In genomic region chr12:26937863-26938659, GRCh38 we compare ENCODE assay signal across 1 cellular context.
TF ChIP-seq lines count a peak whose summit lies in the region.

Gene FGFR1OP2 (plus strand): TSS chr12:26938470. CDS start chr12:26954159, 15,689 bp downstream.
A gene with protein sequence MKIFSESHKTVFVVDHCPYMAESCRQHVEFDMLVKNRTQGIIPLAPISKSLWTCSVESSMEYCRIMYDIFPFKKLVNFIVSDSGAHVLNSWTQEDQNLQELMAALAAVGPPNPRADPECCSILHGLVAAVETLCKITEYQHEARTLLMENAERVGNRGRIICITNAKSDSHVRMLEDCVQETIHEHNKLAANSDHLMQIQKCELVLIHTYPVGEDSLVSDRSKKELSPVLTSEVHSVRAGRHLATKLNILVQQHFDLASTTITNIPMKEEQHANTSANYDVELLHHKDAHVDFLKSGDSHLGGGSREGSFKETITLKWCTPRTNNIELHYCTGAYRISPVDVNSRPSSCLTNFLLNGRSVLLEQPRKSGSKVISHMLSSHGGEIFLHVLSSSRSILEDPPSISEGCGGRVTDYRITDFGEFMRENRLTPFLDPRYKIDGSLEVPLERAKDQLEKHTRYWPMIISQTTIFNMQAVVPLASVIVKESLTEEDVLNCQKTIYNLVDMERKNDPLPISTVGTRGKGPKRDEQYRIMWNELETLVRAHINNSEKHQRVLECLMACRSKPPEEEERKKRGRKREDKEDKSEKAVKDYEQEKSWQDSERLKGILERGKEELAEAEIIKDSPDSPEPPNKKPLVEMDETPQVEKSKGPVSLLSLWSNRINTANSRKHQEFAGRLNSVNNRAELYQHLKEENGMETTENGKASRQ (minus strand): TSS chr12:26937981. CDS start chr12:26936803, 1,178 bp downstream.

TF ChIP-seq in HepG2, 621 proteins besides CTCF, POLR2A, EP300 and RAD21 (continued from another document and continues in another):
- TF ChIP-seq MYPOP (CRISPR knock-in tag; IDR thresholded peaks at IDR 0.05) (peak; percentile 85; the same call in 1 of the 2 replicates), ZNF263 (CRISPR knock-in tag; IDR thresholded peaks at IDR 0.05) (peak; percentile 32; the same call in 1 of the 2 replicates), SYNCRIP (IDR thresholded peaks at IDR 0.05; ENCODE audit: insufficient read depth, low read depth, low read length) (no peak), HIVEP1 (CRISPR knock-in tag; IDR thresholded peaks at IDR 0.05) (no peak), ADNP (CRISPR knock-in tag; IDR thresholded peaks at IDR 0.05) (no peak), GLI4 (CRISPR knock-in tag; IDR thresholded peaks at IDR 0.05; ENCODE audit: borderline replicate concordance) (no peak; the same call in 1 of the 2 replicates), ZNF746 (CRISPR knock-in tag; IDR thresholded peaks at IDR 0.05) (no peak; the same call in 1 of the 2 replicates), GABPB1 (CRISPR knock-in tag; IDR thresholded peaks at IDR 0.05) (peak; percentile 74), ZBTB21 (CRISPR knock-in tag; IDR thresholded peaks at IDR 0.05) (no peak), ZNF737 (CRISPR knock-in tag; IDR thresholded peaks at IDR 0.05; ENCODE audit: borderline replicate concordance) (no peak), NBN (conservative IDR thresholded peaks at IDR 0.05) (no peak), TEAD3 (CRISPR knock-in tag; optimal IDR thresholded peaks at IDR 0.05; ENCODE audit: borderline replicate concordance) (peak; percentile 54), ZNF670 (CRISPR knock-in tag; IDR thresholded peaks at IDR 0.05; ENCODE audit: borderline replicate concordance) (peak; percentile 83; the same call in 1 of the 2 replicates), TOE1 (CRISPR knock-in tag; IDR thresholded peaks at IDR 0.05) (no peak), NFKB2 (CRISPR knock-in tag; IDR thresholded peaks at IDR 0.05; ENCODE audit: borderline replicate concordance) (peak; percentile 64; the same call in 1 of the 2 replicates), ZNF282 (IDR thresholded peaks at IDR 0.05; ENCODE audit: partially characterized antibody) (no peak), ZNF468 (CRISPR knock-in tag; IDR thresholded peaks at IDR 0.05) (no peak), ZNF781 (CRISPR knock-in tag; IDR thresholded peaks at IDR 0.05; ENCODE audit: borderline replicate concordance, not compliant biosample characterization) (peak; percentile 66), ZBTB8A (CRISPR knock-in tag; IDR thresholded peaks at IDR 0.05; ENCODE audit: borderline replicate concordance, low read depth) (no peak), NFYB (CRISPR knock-in tag; IDR thresholded peaks at IDR 0.05) (peak; percentile 59), TRIM22 (IDR thresholded peaks at IDR 0.05) (no peak), FIP1L1 (IDR thresholded peaks at IDR 0.05; ENCODE audit: borderline replicate concordance, insufficient read depth, low read depth, low read length) (no peak), PAX8 (CRISPR knock-in tag; IDR thresholded peaks at IDR 0.05; ENCODE audit: borderline replicate concordance) (0 out of 2 replicates have a peak, but pooled peaks have one; percentile 49), ZFX (CRISPR knock-in tag; IDR thresholded peaks at IDR 0.05; ENCODE audit: low read depth) (peak; percentile 85), ZFY (CRISPR knock-in tag; IDR thresholded peaks at IDR 0.05) (peak; percentile 83), ZFP82 (CRISPR knock-in tag; IDR thresholded peaks at IDR 0.05; ENCODE audit: borderline replicate concordance) (peak; percentile 45; the same call in 1 of the 2 replicates), ZNF572 (CRISPR knock-in tag; IDR thresholded peaks at IDR 0.05) (no peak), TMF1 (CRISPR knock-in tag; IDR thresholded peaks at IDR 0.05; ENCODE audit: low read depth) (peak; percentile 56; the same call in 1 of the 2 replicates), PHF21A (CRISPR knock-in tag; IDR thresholded peaks at IDR 0.05) (peak; percentile 35; the same call in 1 of the 2 replicates), ARNT2 (CRISPR knock-in tag; IDR thresholded peaks at IDR 0.05; ENCODE audit: low read depth) (peak; percentile 50; the same call in 1 of the 2 replicates), ZNF121 (CRISPR knock-in tag; IDR thresholded peaks at IDR 0.05) (no peak), MAFG (CRISPR knock-in tag; IDR thresholded peaks at IDR 0.05) (no peak), NFE2L2 (IDR thresholded peaks at IDR 0.05; ENCODE audit: low read length) (no peak), DZIP1 (CRISPR knock-in tag; IDR thresholded peaks at IDR 0.05) (0 out of 2 replicates have a peak, but pooled peaks have one; percentile 52), POLR2AphosphoS5 (IDR thresholded peaks at IDR 0.05; ENCODE audit: low read depth, low read length) (peak; percentile 91), ZNF207 (IDR thresholded peaks at IDR 0.05; ENCODE audit: borderline replicate concordance) (no peak), ZNF563 (CRISPR knock-in tag; IDR thresholded peaks at IDR 0.05) (peak; percentile 59; the same call in 1 of the 2 replicates), ZNF543 (CRISPR knock-in tag; IDR thresholded peaks at IDR 0.05) (peak; percentile 63; the same call in 1 of the 2 replicates), PRPF4 (IDR thresholded peaks at IDR 0.05; ENCODE audit: low read depth, low read length, poor library complexity, severe bottlenecking) (no peak), MAZ (IDR thresholded peaks at IDR 0.05; ENCODE audit: borderline replicate concordance, low read depth, low read length) (peak; percentile 40; the same call in 1 of the 2 replicates), MAZ (CRISPR knock-in tag; IDR thresholded peaks at IDR 0.05; ENCODE audit: low read depth) (peak; percentile 74; the same call in 1 of the 2 replicates), ZNF550 (CRISPR knock-in tag; IDR thresholded peaks at IDR 0.05; ENCODE audit: borderline replicate concordance) (no peak), TSC22D2 (CRISPR knock-in tag; IDR thresholded peaks at IDR 0.05; ENCODE audit: borderline replicate concordance) (no peak), NFYC (CRISPR knock-in tag; IDR thresholded peaks at IDR 0.05) (peak; percentile 45; the same call in 1 of the 2 replicates)
- TF ChIP-seq, protein P1, sequence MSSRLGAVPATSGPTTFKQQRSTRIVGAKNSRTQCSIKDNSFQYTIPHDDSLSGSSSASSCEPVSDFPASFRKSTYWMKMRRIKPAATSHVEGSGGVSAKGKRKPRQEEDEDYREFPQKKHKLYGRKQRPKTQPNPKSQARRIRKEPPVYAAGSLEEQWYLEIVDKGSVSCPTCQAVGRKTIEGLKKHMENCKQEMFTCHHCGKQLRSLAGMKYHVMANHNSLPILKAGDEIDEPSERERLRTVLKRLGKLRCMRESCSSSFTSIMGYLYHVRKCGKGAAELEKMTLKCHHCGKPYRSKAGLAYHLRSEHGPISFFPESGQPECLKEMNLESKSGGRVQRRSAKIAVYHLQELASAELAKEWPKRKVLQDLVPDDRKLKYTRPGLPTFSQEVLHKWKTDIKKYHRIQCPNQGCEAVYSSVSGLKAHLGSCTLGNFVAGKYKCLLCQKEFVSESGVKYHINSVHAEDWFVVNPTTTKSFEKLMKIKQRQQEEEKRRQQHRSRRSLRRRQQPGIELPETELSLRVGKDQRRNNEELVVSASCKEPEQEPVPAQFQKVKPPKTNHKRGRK (CRISPR knock-in tag; IDR thresholded peaks at IDR 0.05): no peak
- TF ChIP-seq, protein P2, sequence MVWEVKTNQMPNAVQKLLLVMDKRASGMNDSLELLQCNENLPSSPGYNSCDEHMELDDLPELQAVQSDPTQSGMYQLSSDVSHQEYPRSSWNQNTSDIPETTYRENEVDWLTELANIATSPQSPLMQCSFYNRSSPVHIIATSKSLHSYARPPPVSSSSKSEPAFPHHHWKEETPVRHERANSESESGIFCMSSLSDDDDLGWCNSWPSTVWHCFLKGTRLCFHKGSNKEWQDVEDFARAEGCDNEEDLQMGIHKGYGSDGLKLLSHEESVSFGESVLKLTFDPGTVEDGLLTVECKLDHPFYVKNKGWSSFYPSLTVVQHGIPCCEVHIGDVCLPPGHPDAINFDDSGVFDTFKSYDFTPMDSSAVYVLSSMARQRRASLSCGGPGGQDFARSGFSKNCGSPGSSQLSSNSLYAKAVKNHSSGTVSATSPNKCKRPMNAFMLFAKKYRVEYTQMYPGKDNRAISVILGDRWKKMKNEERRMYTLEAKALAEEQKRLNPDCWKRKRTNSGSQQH (CRISPR knock-in tag; IDR thresholded peaks at IDR 0.05; ENCODE audit: low read depth): peak; percentile 45; the same call in 1 of the 2 replicates
- TF ChIP-seq, protein P3, sequence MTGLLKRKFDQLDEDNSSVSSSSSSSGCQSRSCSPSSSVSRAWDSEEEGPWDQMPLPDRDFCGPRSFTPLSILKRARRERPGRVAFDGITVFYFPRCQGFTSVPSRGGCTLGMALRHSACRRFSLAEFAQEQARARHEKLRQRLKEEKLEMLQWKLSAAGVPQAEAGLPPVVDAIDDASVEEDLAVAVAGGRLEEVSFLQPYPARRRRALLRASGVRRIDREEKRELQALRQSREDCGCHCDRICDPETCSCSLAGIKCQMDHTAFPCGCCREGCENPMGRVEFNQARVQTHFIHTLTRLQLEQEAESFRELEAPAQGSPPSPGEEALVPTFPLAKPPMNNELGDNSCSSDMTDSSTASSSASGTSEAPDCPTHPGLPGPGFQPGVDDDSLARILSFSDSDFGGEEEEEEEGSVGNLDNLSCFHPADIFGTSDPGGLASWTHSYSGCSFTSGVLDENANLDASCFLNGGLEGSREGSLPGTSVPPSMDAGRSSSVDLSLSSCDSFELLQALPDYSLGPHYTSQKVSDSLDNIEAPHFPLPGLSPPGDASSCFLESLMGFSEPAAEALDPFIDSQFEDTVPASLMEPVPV (CRISPR knock-in tag; IDR thresholded peaks at IDR 0.05): no peak
- TF ChIP-seq, protein P4, sequence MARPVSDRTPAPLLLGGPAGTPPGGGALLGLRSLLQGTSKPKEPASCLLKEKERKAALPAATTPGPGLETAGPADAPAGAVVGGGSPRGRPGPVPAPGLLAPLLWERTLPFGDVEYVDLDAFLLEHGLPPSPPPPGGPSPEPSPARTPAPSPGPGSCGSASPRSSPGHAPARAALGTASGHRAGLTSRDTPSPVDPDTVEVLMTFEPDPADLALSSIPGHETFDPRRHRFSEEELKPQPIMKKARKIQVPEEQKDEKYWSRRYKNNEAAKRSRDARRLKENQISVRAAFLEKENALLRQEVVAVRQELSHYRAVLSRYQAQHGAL (CRISPR knock-in tag; IDR thresholded peaks at IDR 0.05; ENCODE audit: not compliant biosample characterization): no peak
